ENCODE assay signal across 35 cellular contexts in genomic region chr5:140103154-140103553, GRCh38.
"Had no signal": no experiment of that assay in that cellular context is flagged by ENCODE, and none has a peak within 500 bp of the region (broad histone marks: within the 10 kb centered on the region; RNA-seq: fewer than 3 reads in every experiment).

No MANE protein-coding gene starts in this region.

- DNase-seq: Karpas-422, Kasumi-1, MG63, MM.1S, MV-4-11, NCI-H1048, NCI-H1092, NCI-H1092 treated with DMSO at 0.1 percent for 48 hours, NCI-H1105, NCI-H1105 treated with DMSO at 0.1 percent for 48 hours, NCI-H1417, NCI-H1417 treated with DMSO at 0.1 percent for 48 hours, NCI-H1436, NCI-H1436 treated with DMSO at 0.1 percent for 48 hours, NCI-H146, NCI-H1694, NCI-H1694 treated with DMSO at 0.1 percent for 48 hours, NCI-H187, NCI-H187 treated with DMSO at 0.1 percent for 48 hours, NCI-H2029, NCI-H2029 treated with DMSO at 0.1 percent for 48 hours, NCI-H2081, NCI-H2081 treated with DMSO at 0.1 percent for 48 hours, NCI-H2107, NCI-H2171, NCI-H2171 treated with DMSO at 0.1 percent for 48 hours, NCI-H2227 treated with DMSO at 0.1 percent for 48 hours, NCI-H226, NCI-H345, NCI-H446, NCI-H446 treated with DMSO at 0.1 percent for 48 hours, NCI-H510A, NCI-H510A treated with DMSO at 0.1 percent for 48 hours, NCI-H524 had no signal

- H3K36me3 ChIP-seq: MG63 had no signal

- H3K9ac ChIP-seq: KMS-11 had no signal

- H3K9me3 ChIP-seq: MG63 had no signal

- H3K4me2 ChIP-seq: KMS-11 had no signal

- H3K4me3 ChIP-seq: MG63 had no signal

- H3K27ac ChIP-seq: KMS-11 had no signal
